1 cellular context compared by ENCODE assay signal in the genomic region with DNA sequence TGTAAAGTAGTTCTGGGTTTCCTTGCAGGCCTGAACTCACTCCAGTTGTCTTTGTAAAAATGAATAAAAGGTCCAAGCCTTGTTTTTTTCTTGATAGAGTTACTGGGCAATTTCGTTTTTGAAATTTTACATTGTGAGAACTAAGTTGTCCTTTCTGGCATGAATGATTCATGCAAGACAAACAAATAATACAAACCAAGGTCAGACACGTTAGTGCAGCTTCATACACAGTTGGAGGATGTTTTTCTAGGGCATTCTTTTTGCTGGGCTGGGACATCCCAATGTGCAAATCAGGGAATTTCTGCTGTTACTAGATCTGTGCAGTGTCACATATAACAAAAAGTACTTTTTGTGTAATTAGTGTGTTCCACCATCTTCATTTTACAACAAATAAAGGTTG.
TF ChIP-seq lines count a peak whose summit lies in the region.

No MANE protein-coding gene starts in this region.

TF ChIP-seq in IMR-90, 13 proteins besides CTCF, POLR2A, EP300 and RAD21 (continued from another document):
- no peak for TF ChIP-seq CEBPB (IDR thresholded peaks at IDR 0.05; ENCODE audit: low read depth, low read length)
- no peak for TF ChIP-seq NFE2L2 (IDR thresholded peaks at IDR 0.05; ENCODE audit: low read depth, low read length)
- TF ChIP-seq, protein P1, sequence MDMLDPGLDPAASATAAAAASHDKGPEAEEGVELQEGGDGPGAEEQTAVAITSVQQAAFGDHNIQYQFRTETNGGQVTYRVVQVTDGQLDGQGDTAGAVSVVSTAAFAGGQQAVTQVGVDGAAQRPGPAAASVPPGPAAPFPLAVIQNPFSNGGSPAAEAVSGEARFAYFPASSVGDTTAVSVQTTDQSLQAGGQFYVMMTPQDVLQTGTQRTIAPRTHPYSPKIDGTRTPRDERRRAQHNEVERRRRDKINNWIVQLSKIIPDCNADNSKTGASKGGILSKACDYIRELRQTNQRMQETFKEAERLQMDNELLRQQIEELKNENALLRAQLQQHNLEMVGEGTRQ (IDR thresholded peaks at IDR 0.05; ENCODE audit: low read depth, low read length): no peak
